Comparison of ENCODE assay signal across 10 cellular contexts in genomic region chr14:73426877-73427276, GRCh38. TPM values are rescaled to one million over a fixed set of nuclear protein-coding genes. Genes with fewer than 3 reads are reported as not detected.
DNase-seq lines count a peak whose midpoint lies in the region; ATAC-seq, FAIRE-seq and TF ChIP-seq lines count a peak whose summit lies in the region.
"Had no signal": no experiment of that assay in that cellular context is flagged by ENCODE, and none has a peak within 500 bp of the region (broad histone marks: within the 10 kb centered on the region; RNA-seq: fewer than 3 reads in every experiment).

No MANE protein-coding gene starts in this region.

- WGBS in IMR-90 (ENCODE audit: extremely low coverage in 2 of 2, insufficient read length in 1 of 2), 2 experiments: 60% methylated on average over 1 of the region's 5 CpGs; no CpG with 5 or more reads in 1 of the 2 experiments

- TF ChIP-seq RAD21 in IMR-90 (IDR thresholded peaks at IDR 0.05; ENCODE audit: low read length): no peak

- H3K4me3 ChIP-seq in IMR-90 (ENCODE audit: insufficient read depth, low read depth, low read length) (no peak overlapping the region), kidney (ENCODE audit: low read length in 2 of 2) (no peak overlapping the region), subcutaneous abdominal adipose tissue (ENCODE audit: low read depth in 1 of 5, low read length in 5 of 5) (no peak overlapping the region), mucosa of descending colon (no peak overlapping the region)

- ATAC-seq in IMR-90 (ENCODE audit: low read depth) (peak; percentile 43), mucosa of descending colon (no peak)
- ATAC-seq: activated CD4-positive, CD25-positive, alpha-beta regulatory T cell treated with anti-CD3 and anti-CD28 coated beads, Interleukin-2, amount 50 U/mL, for 24 hours had no signal

- H3K56ac ChIP-seq in IMR-90 (ENCODE audit: extremely low read depth, insufficient read depth, low read length): no peak overlapping the region; the same call in 1 of the 2 replicates

- no TSS peak for BruUV-seq in IMR-90 (replicated peaks; lab: Mats Ljungman, UMichigan)

- H2BK120ac ChIP-seq in IMR-90 (ENCODE audit: low read depth, low read length): no peak overlapping the region

- H2AK5ac ChIP-seq in IMR-90 (ENCODE audit: low read depth, low read length): no peak overlapping the region

- H4K20me1 ChIP-seq in IMR-90 (ENCODE audit: insufficient read depth, low read length): peaks cover 66% of the 10 kb centered on the region

- no peak overlapping the region for H4K5ac ChIP-seq in IMR-90 (ENCODE audit: low read depth, low read length)

- peaks cover 4 to 52% of the 10 kb centered on the region in 2 experiments for H3K79me1 ChIP-seq in IMR-90 (ENCODE audit: low read depth in 1 of 2, low read length in 2 of 2)

- peaks cover 12% of the 10 kb centered on the region for H3K4me1 ChIP-seq in IMR-90 (ENCODE audit: control insufficient read depth, insufficient read depth, low read length)
- H3K4me1 ChIP-seq in kidney (ENCODE audit: control insufficient read depth in 1 of 2, insufficient read depth in 1 of 2, low read depth in 1 of 2, low read length in 2 of 2): peaks cover 8 to 18% of the 10 kb centered on the region in 2 donors
- peaks cover 0 to 23% (median 19%) of the 10 kb centered on the region in 5 donors for H3K4me1 ChIP-seq in subcutaneous abdominal adipose tissue (ENCODE audit: control insufficient read depth in 5 of 5, insufficient read depth in 5 of 5, low read length in 5 of 5)
- peaks cover 30% of the 10 kb centered on the region for H3K4me1 ChIP-seq in mucosa of descending colon (ENCODE audit: low read depth)

- no peak overlapping the region for H4K8ac ChIP-seq in IMR-90 (ENCODE audit: low read depth in 2 of 2, low read length in 2 of 2)

- H3K27ac ChIP-seq in IMR-90 (ENCODE audit: insufficient read depth, low read length) (peak overlapping the region; percentile 41; the same call in 1 of the 2 replicates), kidney (ENCODE audit: low read depth in 2 of 2, low read length in 2 of 2) (peak overlapping the region; percentile 1 to 3), subcutaneous abdominal adipose tissue (ENCODE audit: low read depth, low read length) (peak overlapping the region; percentile 8)

- no peak overlapping the region for H3K9ac ChIP-seq in IMR-90 (ENCODE audit: low read depth, low read length)
- H3K9ac ChIP-seq in kidney (ENCODE audit: low read length in 2 of 2): no peak overlapping the region
- H3K9ac ChIP-seq in subcutaneous abdominal adipose tissue (ENCODE audit: low read length in 5 of 5): no peak overlapping the region

- peaks cover 3% of the 10 kb centered on the region; the same call in 1 of the 2 replicates for H3K36me3 ChIP-seq in IMR-90 (ENCODE audit: control insufficient read depth, insufficient read depth, low read length)
- H3K36me3 ChIP-seq in kidney (ENCODE audit: control insufficient read depth in 1 of 2, insufficient read depth in 2 of 2, low read length in 2 of 2): no peaks in the 10 kb centered on the region
- no peaks in the 10 kb centered on the region for H3K36me3 ChIP-seq in subcutaneous abdominal adipose tissue (ENCODE audit: control insufficient read depth in 5 of 5, insufficient read depth in 5 of 5, low read length in 5 of 5)
- no peaks in the 10 kb centered on the region for H3K36me3 ChIP-seq in mucosa of descending colon (ENCODE audit: low read depth)

- dilution Hi-C loops in IMR-90 (cut with HindIII; ENCODE audit: low sequenced_read_pairs, unreplicated experiment): no loop called here

- in situ Hi-C loops in IMR-90 (cut with MboI; ENCODE audit: low sequenced_read_pairs): no loop called here

- no peak overlapping the region; the same call in 1 of the 2 replicates for H4K91ac ChIP-seq in IMR-90 (ENCODE audit: insufficient read depth, low read depth, low read length)

- DNase-seq in IMR-90: peak; percentile 60
- DNase-seq in brain pericyte (ENCODE audit: low read depth, low spot score): peak; percentile 50
- no peak for DNase-seq in kidney
- DNase-seq in mucosa of descending colon: no peak
- DNase-seq in NCI-H2029 (lab: John Stamatoyannopoulos, UW): no peak
- DNase-seq in GM12892 (ENCODE audit: insufficient read length): no peak
- DNase-seq: activated effector memory CD4-positive, alpha-beta T cell treated with Interleukin-2 at 50 U/mL for 16 hours; effector memory CD4-positive, alpha-beta T cell had no signal

- H3K4me2 ChIP-seq in IMR-90 (ENCODE audit: low read depth, low read length): no peak overlapping the region

- H2AFZ ChIP-seq in IMR-90 (replicated peaks; ENCODE audit: low read length, poor library complexity): no peak overlapping the region

- H2BK15ac ChIP-seq in IMR-90 (ENCODE audit: low read depth, low read length): no peak overlapping the region

- CTCF ChIA-PET in IMR-90 (lab: Yijun Ruan, JAX): no interaction called here

- H3K9me1 ChIP-seq in IMR-90 (ENCODE audit: insufficient read depth, low read length): peaks cover 12% of the 10 kb centered on the region

- intact Hi-C loops in IMR-90 (cut with micrococcal nuclease) (no loop called here), kidney (cut with DNase I) (no loop called here), mucosa of descending colon (cut with DNase I, micrococcal nuclease) (no loop called here)

- FAIRE-seq in kidney (lab: Jason Lieb, UNC) (no peak), GM12892 (lab: Jason Lieb, UNC) (no peak)

- H3K27me3 ChIP-seq in IMR-90 (ENCODE audit: control insufficient read depth, insufficient read depth, low read length) (no peaks in the 10 kb centered on the region), subcutaneous abdominal adipose tissue (ENCODE audit: control insufficient read depth in 5 of 5, insufficient read depth in 4 of 5, low read length in 5 of 5) (no peaks in the 10 kb centered on the region)

- no peak for TF ChIP-seq CTCF in IMR-90 (conservative IDR thresholded peaks at IDR 0.05; ENCODE audit: low read depth, low read length)
- TF ChIP-seq CTCF in kidney (IDR thresholded peaks at IDR 0.05; ENCODE audit: borderline replicate concordance, extremely low read depth, insufficient read depth): no peak
- no peak for TF ChIP-seq CTCF in mucosa of descending colon (IDR thresholded peaks at IDR 0.05)

- TF ChIP-seq POLR2A in IMR-90 (IDR thresholded peaks at IDR 0.05; ENCODE audit: low read depth, low read length): no peak
- no peak for TF ChIP-seq POLR2A in GM12892 (IDR thresholded peaks at IDR 0.05; ENCODE audit: low read depth, low read length)

- H2BK5ac ChIP-seq in IMR-90 (ENCODE audit: low read depth, low read length, poor library complexity, severe bottlenecking): peak overlapping the region; percentile 71

- H2BK20ac ChIP-seq in IMR-90 (ENCODE audit: low read depth, low read length): no peak overlapping the region

- H2AK9ac ChIP-seq in IMR-90 (replicated peaks; ENCODE audit: low read depth, low read length, poor library complexity): no peak overlapping the region

- H3K9me3 ChIP-seq in IMR-90 (ENCODE audit: control insufficient read depth, insufficient read depth, low read length): no peaks in the 10 kb centered on the region
- H3K9me3 ChIP-seq in kidney (ENCODE audit: control insufficient read depth in 1 of 2, low read length in 2 of 2): no peaks in the 10 kb centered on the region
- no peaks in the 10 kb centered on the region for H3K9me3 ChIP-seq in subcutaneous abdominal adipose tissue (ENCODE audit: control insufficient read depth in 5 of 5, low read length in 5 of 5)
- no peaks in the 10 kb centered on the region for H3K9me3 ChIP-seq in mucosa of descending colon

- POLR2A ChIA-PET in IMR-90 (lab: Charles Lee; ENCODE audit: unreplicated experiment): no interaction called here

- H3K18ac ChIP-seq in IMR-90 (ENCODE audit: low read depth, low read length): no peak overlapping the region; the same call in 1 of the 2 replicates

- no peak overlapping the region for H3K4ac ChIP-seq in IMR-90 (ENCODE audit: low read depth, low read length)

- H3K14ac ChIP-seq in IMR-90 (replicated peaks; ENCODE audit: low read depth, low read length): no peak overlapping the region

- H3K23ac ChIP-seq in IMR-90 (ENCODE audit: low read depth, low read length): no peak overlapping the region

TF ChIP-seq in IMR-90, 13 proteins besides CTCF, POLR2A, EP300 and RAD21 (continues in another document):
- TF ChIP-seq RCOR1 (IDR thresholded peaks at IDR 0.05; ENCODE audit: insufficient replicate concordance, low read length) (no peak), MAFK (IDR thresholded peaks at IDR 0.05; ENCODE audit: low read depth, low read length) (no peak), ELK1 (IDR thresholded peaks at IDR 0.05; ENCODE audit: borderline replicate concordance, low read depth, low read length) (no peak), CEBPB (IDR thresholded peaks at IDR 0.05; ENCODE audit: low read depth, low read length) (no peak), RFX5 (IDR thresholded peaks at IDR 0.05; ENCODE audit: low read depth, low read length) (no peak), MAZ (IDR thresholded peaks at IDR 0.05; ENCODE audit: borderline replicate concordance, low read depth, low read length) (no peak), BHLHE40 (IDR thresholded peaks at IDR 0.05; ENCODE audit: low read depth, low read length) (no peak), SMC3 (IDR thresholded peaks at IDR 0.05; ENCODE audit: low read depth, low read length) (no peak), USF2 (IDR thresholded peaks at IDR 0.05; ENCODE audit: low read depth, low read length) (no peak)

RNA-seq across cellular contexts. Expression of gene NUMB, which starts 31.5 kb away (rescaled TPM):
- total RNA-seq in IMR-90 (2012; rRNA removed) (41.7 and 45.9 TPM in 2 replicates), kidney (104 TPM), mucosa of descending colon (100 to 1,000 TPM in 2 of 3 donors, 10 to 100 TPM in 1; 98.5 to 115 (median 112) TPM)
- polyA plus RNA-seq in IMR-90 (2012; rRNA removed) (114 and 135 TPM in 2 replicates), kidney (ENCODE audit: insufficient read depth, low read depth, low replicate concordance) (42.4 TPM)
- 49.6 and 56.5 TPM in 2 replicates for polyA plus RNA-seq in IMR-90 (2012; cell fraction: cytosol; rRNA removed)
- 202 and 237 TPM in 2 replicates for polyA plus RNA-seq in IMR-90 (2012; cell fraction: nucleus; rRNA removed; ENCODE audit: low replicate concordance)
- polyA plus RNA-seq in GM12892 (2012; ENCODE audit: missing spikeins): 31.0 TPM

Comparison
In these comparisons a context has a peak if more than half of its experiments do, and no peak if none do; other contexts are left out.
1. DNase-seq: peak in IMR-90 (single experiment) and brain pericyte (single experiment); none in kidney (single experiment), mucosa of descending colon (0 of 3), NCI-H2029 (single experiment) and GM12892 (single experiment).
2. Peak in every context shown above with its lines, with median percentiles within 50 percentile points of each other: H3K27ac ChIP-seq.